In genomic region chr1:143903899-143904621, GRCh38 we compare ENCODE assay signal across 8 cellular contexts.
A peak's percentile ranks its signal among the peaks of the same experiment; 100 is the strongest.
DNase-seq lines count a peak whose midpoint lies in the region; ATAC-seq and TF ChIP-seq lines count a peak whose summit lies in the region.
"Not testable (repeated sequence)": the region's sequence is repeated elsewhere in the genome, so short reads cannot be mapped to it uniquely, and the experiment has no call there.

No MANE protein-coding gene starts in this region.

- H3K4me3 ChIP-seq in HEK293 (ENCODE audit: low read depth, low read length) (peak overlapping the region; percentile 27), stomach (peak overlapping the region; percentile 32 to 58 (median 44))

- 12 to 34% (median 16%) methylated on average over 6 to 41 of the region's 48 CpGs for WGBS in stomach, 5 donors

- POLR2A ChIA-PET in HEK293 (lab: Yijun Ruan, JAX); activated B cell treated with CpG ODN at 0.5 μM for 24 hours (lab: Charles Lee); MCF 10A (lab: Yijun Ruan, JAX): not testable (repeated sequence)

- not testable (repeated sequence) for H3K27ac Mint-ChIP-seq in activated B cell treated with CpG ODN at 0.5 μM for 24 hours; MCF 10A (ENCODE audit: low read depth, unreplicated experiment)

- CTCF ChIA-PET in HEK293 (lab: Yijun Ruan, JAX); activated B cell treated with CpG ODN at 0.5 μM for 24 hours (lab: Charles Lee); MCF 10A (lab: Yijun Ruan, JAX): not testable (repeated sequence)

- not testable (repeated sequence) for H3K27me3 ChIP-seq in stomach

- not testable (repeated sequence) for H3K36me3 ChIP-seq in HEK293 (ENCODE audit: control insufficient read depth in 2 of 2, insufficient read depth in 1 of 2, low read length in 2 of 2); stomach

- not testable (repeated sequence) for TF ChIP-seq EP300 in stomach (IDR thresholded peaks at IDR 0.05)

- TF ChIP-seq CTCF in AG09319 (IDR thresholded peaks at IDR 0.05; ENCODE audit: low read depth, low read length); HEK293 (tag by site-specific recombination; IDR thresholded peaks at IDR 0.05); activated B cell treated with CpG ODN at 0.5 μM for 24 hours (IDR thresholded peaks at IDR 0.05); MCF 10A (IDR thresholded peaks at IDR 0.05; ENCODE audit: unreplicated experiment); stomach (IDR thresholded peaks at IDR 0.05): not testable (repeated sequence)

- H3K36me3 Mint-ChIP-seq in activated B cell treated with CpG ODN at 0.5 μM for 24 hours (ENCODE audit: low read depth); MCF 10A (ENCODE audit: insufficient read depth, unreplicated experiment): not testable (repeated sequence)

- H3K4me1 ChIP-seq in HEK293 (ENCODE audit: control insufficient read depth, insufficient read depth, low read length); stomach: not testable (repeated sequence)

- peak in 1 of 4 donors; percentile 37 for TF ChIP-seq POLR2A in stomach (IDR thresholded peaks at IDR 0.05)

- BruUV-seq in MCF 10A (replicated peaks; lab: Mats Ljungman, UMichigan), result TSS peak; percentile 72

- H3K27me3 Mint-ChIP-seq in activated B cell treated with CpG ODN at 0.5 μM for 24 hours; MCF 10A (ENCODE audit: insufficient read depth, unreplicated experiment): not testable (repeated sequence)

- not testable (repeated sequence) for H3K9me3 Mint-ChIP-seq in activated B cell treated with CpG ODN at 0.5 μM for 24 hours; MCF 10A (ENCODE audit: unreplicated experiment)

- intact Hi-C loops in activated B cell treated with CpG ODN at 0.5 μM for 24 hours (cut with micrococcal nuclease); MCF 10A (cut with micrococcal nuclease); stomach (cut with DNase I; ENCODE audit: low total_unique reads): not testable (repeated sequence)

- DNase-seq in AG09319 (ENCODE audit: extremely low read depth, low read depth) (peak; percentile 7), activated B cell treated with CpG ODN at 0.5 μM for 24 hours (peak; percentile 19), MCF 10A (ENCODE audit: unreplicated experiment) (peak; percentile 29), fibroblast of peridontal ligament (ENCODE audit: extremely low read depth) (peak; percentile 53), iris pigment epithelial cell (ENCODE audit: low read depth) (peak; percentile 45), non-pigmented ciliary epithelial cell (ENCODE audit: low read depth) (peak; percentile 2), stomach (peak; percentile 45)

- H3K9me3 ChIP-seq in HEK293 (ENCODE audit: control insufficient read depth, insufficient read depth, low read depth, low read length); stomach: not testable (repeated sequence)

- peak overlapping the region; percentile 59 for H3K4me3 Mint-ChIP-seq in activated B cell treated with CpG ODN at 0.5 μM for 24 hours
- H3K4me3 Mint-ChIP-seq in MCF 10A (ENCODE audit: unreplicated experiment), result peak overlapping the region; percentile 76

- H3K27ac ChIP-seq in HEK293 (ENCODE audit: extremely low read depth, low read depth, low read length), result not testable (repeated sequence)
- H3K27ac ChIP-seq in stomach, result peak overlapping the region; percentile 53 to 88 (median 76)

- H3K4me1 Mint-ChIP-seq in activated B cell treated with CpG ODN at 0.5 μM for 24 hours; MCF 10A (ENCODE audit: insufficient read depth, unreplicated experiment): not testable (repeated sequence)

- peak; percentile 25 for ATAC-seq in activated B cell treated with CpG ODN at 0.5 μM for 24 hours (ENCODE audit: low read depth)

Comparison
In these comparisons a context has a peak if more than half of its experiments do, and no peak if none do; other contexts are left out.
1. DNase-seq: peak in every context shown above with its lines; median percentile 53 in fibroblast of peridontal ligament; 45 in iris pigment epithelial cell; 45 in stomach; 29 in MCF 10A; 19 in activated B cell treated with CpG ODN at 0.5 μM for 24 hours; 7 in AG09319; 2 in non-pigmented ciliary epithelial cell.